19 cellular contexts compared by ENCODE assay signal in genomic region chr22:27644566-27644965, GRCh38.
DNase-seq lines count a peak whose midpoint lies in the region; ATAC-seq, FAIRE-seq and TF ChIP-seq lines count a peak whose summit lies in the region.
"Had no signal": no experiment of that assay in that cellular context is flagged by ENCODE, and none has a peak within 500 bp of the region (broad histone marks: within the 10 kb centered on the region; RNA-seq: fewer than 3 reads in every experiment).

No MANE protein-coding gene starts in this region.

- DNase-seq in H1 (ENCODE audit: low read depth in 1 of 2, low spot score in 2 of 2) = no peak
- no peak for DNase-seq in nephron progenitor cell
- DNase-seq in posterior vena cava (ENCODE audit: low spot score) = peak; percentile 47
- no peak for DNase-seq in activated naive CD8-positive, alpha-beta T cell treated with anti-CD3 and anti-CD28 coated beads, Interleukin-2, amount 50 U/mL, for 24 hours
- DNase-seq in SIG-M5 treated with dmso at 0.1 percent for 504 hours (lab: John Stamatoyannopoulos, UW; ENCODE audit: unreplicated experiment) = no peak
- DNase-seq in glomerular visceral epithelial cell (ENCODE audit: extremely low spot score) = no peak
- DNase-seq: ACHN; BE2C; C1 segment of cervical spinal cord; CD4-positive, CD25-positive, alpha-beta regulatory T cell; CD8-positive, alpha-beta memory T cell; COR-L47; HFFc6 had no signal

- no peak overlapping the region for H3K4me2 ChIP-seq in H1 (ENCODE audit: insufficient read depth in 1 of 2, low read depth in 2 of 2, low read length in 2 of 2)
- H3K4me2 ChIP-seq: GM23338 had no signal

- FAIRE-seq in H1 (lab: Jason Lieb, UNC) = no peak
- FAIRE-seq: A204.1, D721Med, G401.6, GM12892 had no signal

- no peak for TF ChIP-seq CTCF in H1 (IDR thresholded peaks at IDR 0.05; ENCODE audit: control extremely low read depth in 1 of 3, insufficient read depth in 1 of 3, low read depth in 1 of 3, low read length in 3 of 3)
- no peak for TF ChIP-seq CTCF in nephron progenitor cell (IDR thresholded peaks at IDR 0.05)

- H4K5ac ChIP-seq in H1 (ENCODE audit: insufficient read length, low read depth, low read length) = no peak overlapping the region

- no peak overlapping the region for H3K14ac ChIP-seq in H1 (ENCODE audit: insufficient read length)

- no peaks in the 10 kb centered on the region for H3K9me3 Mint-ChIP-seq in nephron progenitor cell
- H3K9me3 Mint-ChIP-seq in activated naive CD8-positive, alpha-beta T cell treated with anti-CD3 and anti-CD28 coated beads, Interleukin-2, amount 50 U/mL, for 24 hours = no peaks in the 10 kb centered on the region
- H3K9me3 Mint-ChIP-seq: GM23338, HFFc6 had no signal

- H4K20me1 ChIP-seq in H1 (replicated peaks in 1 of 2; ENCODE audit: control insufficient read depth in 1 of 2, insufficient read depth in 2 of 2, low read length in 2 of 2) = no peaks in the 10 kb centered on the region

- H3K27me3 Mint-ChIP-seq in nephron progenitor cell (ENCODE audit: low read depth, poor library complexity) = peaks cover 73% of the 10 kb centered on the region
- H3K27me3 Mint-ChIP-seq in activated naive CD8-positive, alpha-beta T cell treated with anti-CD3 and anti-CD28 coated beads, Interleukin-2, amount 50 U/mL, for 24 hours = peaks cover 8% of the 10 kb centered on the region
- H3K27me3 Mint-ChIP-seq: CD4-positive, CD25-positive, alpha-beta regulatory T cell had no signal

- peak overlapping the region; percentile 44 for H3K4me3 Mint-ChIP-seq in nephron progenitor cell
- no peak overlapping the region for H3K4me3 Mint-ChIP-seq in activated naive CD8-positive, alpha-beta T cell treated with anti-CD3 and anti-CD28 coated beads, Interleukin-2, amount 50 U/mL, for 24 hours
- H3K4me3 Mint-ChIP-seq: CD4-positive, CD25-positive, alpha-beta regulatory T cell; CD8-positive, alpha-beta memory T cell; GM23338; HFFc6 had no signal

- no peak overlapping the region for H3K27ac Mint-ChIP-seq in nephron progenitor cell
- no peak overlapping the region for H3K27ac Mint-ChIP-seq in activated naive CD8-positive, alpha-beta T cell treated with anti-CD3 and anti-CD28 coated beads, Interleukin-2, amount 50 U/mL, for 24 hours
- H3K27ac Mint-ChIP-seq: CD4-positive, CD25-positive, alpha-beta regulatory T cell; CD8-positive, alpha-beta memory T cell; GM23338; HFFc6 had no signal

- ATAC-seq in activated naive CD8-positive, alpha-beta T cell treated with anti-CD3 and anti-CD28 coated beads, Interleukin-2, amount 50 U/mL, for 24 hours = no peak
- ATAC-seq: GM23338, HCT116 had no signal

- no peak overlapping the region for H2BK120ac ChIP-seq in H1 (replicated peaks; ENCODE audit: low read depth, low read length)

- H3K36me3 ChIP-seq in H1 (ENCODE audit: control insufficient read depth in 2 of 4, insufficient read depth in 4 of 4, low read length in 3 of 4) = no peaks in the 10 kb centered on the region
- H3K36me3 ChIP-seq: BE2C had no signal

- no peak overlapping the region for H2BK20ac ChIP-seq in H1 (ENCODE audit: low read length)

- H2BK15ac ChIP-seq in H1 (ENCODE audit: low read length) = no peak overlapping the region; the same call in 1 of the 2 replicates

- H3K36me3 Mint-ChIP-seq in nephron progenitor cell (ENCODE audit: low read depth) = no peaks in the 10 kb centered on the region
- H3K36me3 Mint-ChIP-seq in activated naive CD8-positive, alpha-beta T cell treated with anti-CD3 and anti-CD28 coated beads, Interleukin-2, amount 50 U/mL, for 24 hours (ENCODE audit: low read depth) = no peaks in the 10 kb centered on the region
- H3K36me3 Mint-ChIP-seq: CD4-positive, CD25-positive, alpha-beta regulatory T cell; CD8-positive, alpha-beta memory T cell had no signal

- H3K9me3 ChIP-seq in H1 (ENCODE audit: insufficient read depth in 2 of 2, low read depth in 1 of 2, low read length in 1 of 2) = no peaks in the 10 kb centered on the region
- H3K9me3 ChIP-seq: BE2C had no signal

- no peak for TF ChIP-seq EP300 in H1 (IDR thresholded peaks at IDR 0.05; ENCODE audit: borderline replicate concordance in 1 of 2, low read depth in 2 of 2, low read length in 2 of 2)

- POLR2A ChIA-PET in H1 (lab: Charles Lee; ENCODE audit: partially characterized antibody) = no interaction called here

- H2AK5ac ChIP-seq in H1 (ENCODE audit: low read depth, low read length) = peak overlapping the region; percentile 48; the same call in 1 of the 2 replicates

- no peak overlapping the region for H2AFZ ChIP-seq in H1 (ENCODE audit: low read length)
- H2AFZ ChIP-seq: GM23338 had no signal

- H3K23me2 ChIP-seq in H1 (ENCODE audit: low read depth, low read length) = peaks cover 7% of the 10 kb centered on the region; the same call in 1 of the 2 replicates

- no peaks in the 10 kb centered on the region for H3K79me2 ChIP-seq in H1 (ENCODE audit: control insufficient read depth in 1 of 2, insufficient read depth in 2 of 2, low read length in 2 of 2)

- H4K91ac ChIP-seq in H1 (replicated peaks; ENCODE audit: insufficient read length, low read length) = no peak overlapping the region

- no peak overlapping the region for H3K4me3 ChIP-seq in H1 (ENCODE audit: extremely low read depth in 1 of 4, insufficient read depth in 2 of 4, low read depth in 3 of 4, low read length in 4 of 4)
- H3K4me3 ChIP-seq: GM23338 had no signal

- no peak overlapping the region for H3K23ac ChIP-seq in H1 (ENCODE audit: insufficient read length)

- no peak for TF ChIP-seq RAD21 in H1 (IDR thresholded peaks at IDR 0.05 in 1 of 2, conservative IDR thresholded peaks at IDR 0.05 in 1 of 2; ENCODE audit: low read depth in 2 of 2, low read length in 2 of 2)

- no peak overlapping the region for H3K18ac ChIP-seq in H1 (ENCODE audit: extremely low read depth, low read length)

- no peak overlapping the region; the same call in 1 of the 2 replicates for H2BK5ac ChIP-seq in H1 (ENCODE audit: low read depth, low read length)

- H4K8ac ChIP-seq in H1 (ENCODE audit: extremely low read depth, insufficient read depth, low read length) = no peak overlapping the region

- no peak overlapping the region for H3K4ac ChIP-seq in H1 (replicated peaks; ENCODE audit: insufficient read length, low read depth, low read length)

- no peak overlapping the region for H2BK12ac ChIP-seq in H1 (ENCODE audit: low read depth, low read length)

- no peak overlapping the region for H3K9ac ChIP-seq in H1 (replicated peaks in 1 of 4; ENCODE audit: extremely low read depth in 1 of 4, low read depth in 3 of 4, low read length in 3 of 4)

- H3K4me1 ChIP-seq in H1 (replicated peaks in 1 of 4; ENCODE audit: control insufficient read depth in 3 of 4, insufficient read depth in 4 of 4, low read length in 3 of 4) = peaks cover 0 to 13% (median 9%) of the 10 kb centered on the region in 4 experiments; a peak in 6 of 7 replicates
- H3K4me1 ChIP-seq: BE2C had no signal

- intact Hi-C loops in posterior vena cava (cut with DNase I) = no loop called here

- no peaks in the 10 kb centered on the region for H3K79me1 ChIP-seq in H1 (ENCODE audit: low read depth, low read length)

- no peak for TF ChIP-seq POLR2A in H1 (IDR thresholded peaks at IDR 0.05; ENCODE audit: control extremely low read depth in 1 of 2, low read depth in 2 of 2, low read length in 2 of 2)

- peaks cover 66% of the 10 kb centered on the region for H3K4me1 Mint-ChIP-seq in nephron progenitor cell
- H3K4me1 Mint-ChIP-seq in activated naive CD8-positive, alpha-beta T cell treated with anti-CD3 and anti-CD28 coated beads, Interleukin-2, amount 50 U/mL, for 24 hours = no peaks in the 10 kb centered on the region
- H3K4me1 Mint-ChIP-seq: CD4-positive, CD25-positive, alpha-beta regulatory T cell; CD8-positive, alpha-beta memory T cell had no signal

- WGBS in H1 (ENCODE audit: extremely low coverage in 1 of 2, insufficient coverage in 1 of 2, insufficient read length in 1 of 2, insufficient replicate concordance in 2 of 2, low coverage in 1 of 2, low lambda C conversion rate in 2 of 2, missing lambda C conversion rate in 1 of 2), 2 experiments = 83% methylated on average over 7 of the region's 7 CpGs; no CpG with 5 or more reads in 1 of the 2 experiments

- no peak overlapping the region for H3K27ac ChIP-seq in H1 (ENCODE audit: low read depth, low read length)

- peaks cover 0 to 3% (median 0%) of the 10 kb centered on the region in 4 experiments; a peak in 2 of 7 replicates for H3K27me3 ChIP-seq in H1 (replicated peaks in 1 of 4; ENCODE audit: control insufficient read depth in 3 of 4, extremely low read depth in 1 of 4, insufficient read depth in 3 of 4, low read length in 3 of 4)

- H3K56ac ChIP-seq in H1 (replicated peaks; ENCODE audit: insufficient read length, low read depth, low read length) = no peak overlapping the region

- CTCF ChIA-PET in H1 (lab: Charles Lee; ENCODE audit: partially characterized antibody) = interaction anchor here (1.0 to 1.4 kb wide), 2 partner anchors 10 to 16 kb away, joined by 3 read pairs; no protein-coding TSS in a partner anchor

TF ChIP-seq in H1, 55 proteins besides CTCF, POLR2A, EP300 and RAD21 (continues in another document):
- TF ChIP-seq TEAD4 (IDR thresholded peaks at IDR 0.05; ENCODE audit: low read depth, low read length) (no peak), SIX5 (IDR thresholded peaks at IDR 0.05; ENCODE audit: low read depth, low read length) (no peak), SUZ12 (IDR thresholded peaks at IDR 0.05; ENCODE audit: low read length) (no peak), GABPA (IDR thresholded peaks at IDR 0.05; ENCODE audit: borderline replicate concordance, insufficient read depth, low read length) (no peak), E2F6 (IDR thresholded peaks at IDR 0.05) (no peak), ZNF274 (IDR thresholded peaks at IDR 0.05; ENCODE audit: borderline replicate concordance, extremely low read depth, low read length) (no peak), CHD2 (IDR thresholded peaks at IDR 0.05; ENCODE audit: low read length) (no peak), EZH2 (IDR thresholded peaks at IDR 0.05; ENCODE audit: low read depth, low read length, severe bottlenecking) (no peak), TBP (IDR thresholded peaks at IDR 0.05; ENCODE audit: low read depth, low read length) (no peak), RXRA (IDR thresholded peaks at IDR 0.05; ENCODE audit: insufficient read depth, low read depth, low read length) (no peak), YY1 (IDR thresholded peaks at IDR 0.05; ENCODE audit: low read depth, low read length) (no peak), SP2 (IDR thresholded peaks at IDR 0.05; ENCODE audit: low read length) (no peak)
- TF ChIP-seq, protein P1, sequence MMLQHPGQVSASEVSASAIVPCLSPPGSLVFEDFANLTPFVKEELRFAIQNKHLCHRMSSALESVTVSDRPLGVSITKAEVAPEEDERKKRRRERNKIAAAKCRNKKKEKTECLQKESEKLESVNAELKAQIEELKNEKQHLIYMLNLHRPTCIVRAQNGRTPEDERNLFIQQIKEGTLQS (IDR thresholded peaks at IDR 0.05; ENCODE audit: insufficient read depth, low read depth, low read length) = no peak
